ENCODE assay signal across 20 cellular contexts in the genomic region with DNA sequence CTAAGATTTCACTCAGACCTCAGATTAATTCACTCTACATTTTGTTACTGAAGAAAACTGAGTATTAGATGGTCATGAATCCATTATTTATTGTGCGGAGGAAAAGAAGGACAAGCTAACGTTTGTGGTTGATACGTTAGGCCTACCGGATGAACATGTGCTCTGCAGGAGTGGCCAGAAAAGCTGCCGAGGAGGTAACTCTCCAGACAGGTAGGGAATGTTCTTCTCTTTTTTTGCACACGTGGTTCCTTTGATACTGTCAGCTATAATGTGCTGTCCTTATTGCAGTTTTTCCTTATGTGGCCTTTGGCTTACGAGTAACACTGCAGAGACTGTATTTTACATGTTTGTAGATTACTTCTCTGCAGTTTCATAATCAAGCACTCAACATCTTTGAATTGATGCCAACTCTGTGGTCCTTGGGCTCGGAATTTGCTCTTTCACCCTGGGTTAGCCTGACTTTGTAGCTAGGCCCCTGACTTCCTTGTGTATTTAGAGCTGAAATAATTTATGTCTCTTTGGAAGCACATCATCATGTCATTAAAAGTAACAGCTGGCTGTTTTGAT. TPM values are rescaled to one million over a fixed set of nuclear protein-coding genes. Genes with fewer than 3 reads are reported as not detected.
A peak's percentile ranks its signal among the peaks of the same experiment; 100 is the strongest.
DNase-seq lines count a peak whose midpoint lies in the region; ATAC-seq and TF ChIP-seq lines count a peak whose summit lies in the region.
"Had no signal": no experiment of that assay in that cellular context is flagged by ENCODE, and none has a peak within 500 bp of the region (broad histone marks: within the 10 kb centered on the region; RNA-seq: fewer than 3 reads in every experiment).

No MANE protein-coding gene starts in this region.

- H3K9me3 ChIP-seq in left ventricle myocardium inferior (replicated peaks) (no peaks in the 10 kb centered on the region), body of pancreas (no peaks in the 10 kb centered on the region), MM.1S (replicated peaks; ENCODE audit: insufficient read depth, low read length) (no peaks in the 10 kb centered on the region)
- H3K9me3 ChIP-seq: gastroesophageal sphincter, uterus had no signal

- H3K27ac ChIP-seq in left ventricle myocardium inferior (replicated peaks) (peak overlapping the region; percentile 5), body of pancreas (peak overlapping the region; percentile 27 to 70 (median 52)), MM.1S (ENCODE audit: low read length) (no peak overlapping the region)
- H3K27ac ChIP-seq: gastroesophageal sphincter, HL-60, KMS-11, uterus had no signal

- H3K27me3 ChIP-seq in left ventricle myocardium inferior (ENCODE audit: low read depth) (no peaks in the 10 kb centered on the region), body of pancreas (no peaks in the 10 kb centered on the region), MM.1S (replicated peaks; ENCODE audit: insufficient read depth, low read length) (no peaks in the 10 kb centered on the region)
- H3K27me3 ChIP-seq: gastroesophageal sphincter, uterus had no signal

- H3K4me3 Mint-ChIP-seq in activated T-cell treated with anti-CD3 and anti-CD28 coated beads, Interleukin-2, amount 50 U/mL, for 72 hours: no peak overlapping the region
- no peak overlapping the region for H3K4me3 Mint-ChIP-seq in chondrocyte (ENCODE audit: unreplicated experiment)
- H3K4me3 Mint-ChIP-seq: activated naive CD8-positive, alpha-beta T cell; CD8-positive, alpha-beta T cell; endodermal cell had no signal

- peaks cover 82% of the 10 kb centered on the region for H3K36me3 ChIP-seq in left ventricle myocardium inferior
- peaks cover 0 to 4% of the 10 kb centered on the region in 2 donors for H3K36me3 ChIP-seq in body of pancreas (replicated peaks in 1 of 2; ENCODE audit: insufficient read depth in 1 of 2, low read depth in 2 of 2)
- no peaks in the 10 kb centered on the region for H3K36me3 ChIP-seq in MM.1S (replicated peaks; ENCODE audit: insufficient read depth, low read length)
- H3K36me3 ChIP-seq: uterus had no signal

- peaks cover 8% of the 10 kb centered on the region for H3K4me1 Mint-ChIP-seq in activated T-cell treated with anti-CD3 and anti-CD28 coated beads, Interleukin-2, amount 50 U/mL, for 72 hours (ENCODE audit: low read depth)
- H3K4me1 Mint-ChIP-seq in chondrocyte (ENCODE audit: low read depth): peaks cover 4% of the 10 kb centered on the region
- H3K4me1 Mint-ChIP-seq: endodermal cell had no signal

- H3K4me3 ChIP-seq in left ventricle myocardium inferior: no peak overlapping the region
- H3K4me3 ChIP-seq in body of pancreas: no peak overlapping the region
- H3K4me3 ChIP-seq in MM.1S (ENCODE audit: low read length): no peak overlapping the region
- H3K4me3 ChIP-seq: gastroesophageal sphincter, uterus had no signal

- no peaks in the 10 kb centered on the region for H3K27me3 Mint-ChIP-seq in activated T-cell treated with anti-CD3 and anti-CD28 coated beads, Interleukin-2, amount 50 U/mL, for 72 hours (ENCODE audit: low read depth)
- H3K27me3 Mint-ChIP-seq in chondrocyte (ENCODE audit: low read depth): no peaks in the 10 kb centered on the region
- H3K27me3 Mint-ChIP-seq: activated naive CD8-positive, alpha-beta T cell had no signal

- H3K27ac Mint-ChIP-seq in activated T-cell treated with anti-CD3 and anti-CD28 coated beads, Interleukin-2, amount 50 U/mL, for 72 hours: no peak overlapping the region
- no peak overlapping the region for H3K27ac Mint-ChIP-seq in chondrocyte (ENCODE audit: unreplicated experiment)
- H3K27ac Mint-ChIP-seq: activated naive CD8-positive, alpha-beta T cell; CD8-positive, alpha-beta T cell; endodermal cell had no signal

- H3K79me2 ChIP-seq in MM.1S (ENCODE audit: low read length): peaks cover 3% of the 10 kb centered on the region; the same call in 1 of the 2 replicates

- ATAC-seq in Right ventricle myocardium inferior: no peak
- peak; percentile 26 for ATAC-seq in body of pancreas
- ATAC-seq in activated T-cell treated with anti-CD3 and anti-CD28 coated beads, Interleukin-2, amount 50 U/mL, for 72 hours (replicated peaks in 1 of 2): no peak
- ATAC-seq: CD8-positive, alpha-beta T cell; gastroesophageal sphincter had no signal

- intact Hi-C loops in left ventricle myocardium inferior (cut with micrococcal nuclease): no loop called here
- intact Hi-C loops in Right ventricle myocardium inferior (cut with DNase I): no loop called here
- intact Hi-C loops in body of pancreas (cut with DNase I): no loop called here

- no peaks in the 10 kb centered on the region for H4K20me1 ChIP-seq in MM.1S (ENCODE audit: insufficient read depth, low read length)

- H2AFZ ChIP-seq in MM.1S (ENCODE audit: low read length): no peak overlapping the region

- TF ChIP-seq CTCF in left ventricle myocardium inferior (IDR thresholded peaks at IDR 0.05; ENCODE audit: borderline replicate concordance) (no peak), body of pancreas (IDR thresholded peaks at IDR 0.05) (no peak), chondrocyte (IDR thresholded peaks at IDR 0.05) (no peak), MM.1S (IDR thresholded peaks at IDR 0.05; ENCODE audit: low read length) (no peak)

- no peaks in the 10 kb centered on the region for H3K9me2 ChIP-seq in MM.1S (replicated peaks; ENCODE audit: insufficient read depth, low read length)

- H3K4me2 ChIP-seq in MM.1S (ENCODE audit: low read depth, low read length): no peak overlapping the region
- H3K4me2 ChIP-seq: KMS-11 had no signal

- no peaks in the 10 kb centered on the region for H3K9me3 Mint-ChIP-seq in activated T-cell treated with anti-CD3 and anti-CD28 coated beads, Interleukin-2, amount 50 U/mL, for 72 hours
- no peaks in the 10 kb centered on the region for H3K9me3 Mint-ChIP-seq in chondrocyte (ENCODE audit: low read depth)
- H3K9me3 Mint-ChIP-seq: CD8-positive, alpha-beta T cell; endodermal cell had no signal

- no peak for TF ChIP-seq POLR2A in body of pancreas (IDR thresholded peaks at IDR 0.05)

- H3K9ac ChIP-seq in MM.1S (ENCODE audit: low read length): no peak overlapping the region
- H3K9ac ChIP-seq: KMS-11 had no signal

- H3K36me3 Mint-ChIP-seq in activated T-cell treated with anti-CD3 and anti-CD28 coated beads, Interleukin-2, amount 50 U/mL, for 72 hours (ENCODE audit: insufficient read depth in 2 of 2): peaks cover 14 to 31% of the 10 kb centered on the region in 2 donors
- peaks cover 17% of the 10 kb centered on the region for H3K36me3 Mint-ChIP-seq in chondrocyte (ENCODE audit: low read depth)

- H3K4me1 ChIP-seq in left ventricle myocardium inferior: peaks cover 47% of the 10 kb centered on the region
- peaks cover 56% of the 10 kb centered on the region for H3K4me1 ChIP-seq in body of pancreas
- H3K4me1 ChIP-seq in MM.1S (ENCODE audit: low read length): no peaks in the 10 kb centered on the region
- H3K4me1 ChIP-seq: uterus had no signal

- H3F3A ChIP-seq in MM.1S (ENCODE audit: insufficient read depth, low read length): no peaks in the 10 kb centered on the region

- WGBS in body of pancreas, 2 donors: 33 to 38% methylated on average over 8 of the region's 8 CpGs

- no peak for DNase-seq in left ventricle myocardium inferior
- DNase-seq in Right ventricle myocardium inferior (ENCODE audit: missing footprints): no peak
- DNase-seq in body of pancreas: peak in 1 of 4 donors; percentile 13
- peak; percentile 17 for DNase-seq in left kidney (ENCODE audit: low read depth, low spot score)
- DNase-seq in activated T-cell treated with anti-CD3 and anti-CD28 coated beads, Interleukin-2, amount 50 U/mL, for 72 hours: no peak
- DNase-seq in chondrocyte (ENCODE audit: low spot score): no peak
- no peak for DNase-seq in MM.1S
- DNase-seq in activated effector memory CD4-positive, alpha-beta T cell treated with Interleukin-2 at 50 U/mL for 16 hours: no peak
- DNase-seq: activated T-cell treated with anti-CD3 and anti-CD28 coated beads for 4 hours; CD8-positive, alpha-beta T cell; central memory CD4-positive, alpha-beta T cell; endodermal cell; NCI-H345; SHP77; T-helper 2 cell; uterus had no signal

RNA-seq across cellular contexts. Expression of a gene that starts 13.6 kb away (rescaled TPM):
- total RNA-seq in left ventricle myocardium inferior (47.6 TPM), Right ventricle myocardium inferior (49.0 TPM), body of pancreas (10 to 100 TPM; 26.7 to 29.8 TPM), chondrocyte (36.8 to 45.5 TPM (median 39.1 TPM) in 3 replicates)
- total RNA-seq in activated T-cell treated with anti-CD3 and anti-CD28 coated beads, Interleukin-2, amount 50 U/mL, for 72 hours: 10 to 100 TPM; 61.1 to 69.8 TPM
